Comparison of ENCODE assay signal across 1 cellular context in the genomic region with DNA sequence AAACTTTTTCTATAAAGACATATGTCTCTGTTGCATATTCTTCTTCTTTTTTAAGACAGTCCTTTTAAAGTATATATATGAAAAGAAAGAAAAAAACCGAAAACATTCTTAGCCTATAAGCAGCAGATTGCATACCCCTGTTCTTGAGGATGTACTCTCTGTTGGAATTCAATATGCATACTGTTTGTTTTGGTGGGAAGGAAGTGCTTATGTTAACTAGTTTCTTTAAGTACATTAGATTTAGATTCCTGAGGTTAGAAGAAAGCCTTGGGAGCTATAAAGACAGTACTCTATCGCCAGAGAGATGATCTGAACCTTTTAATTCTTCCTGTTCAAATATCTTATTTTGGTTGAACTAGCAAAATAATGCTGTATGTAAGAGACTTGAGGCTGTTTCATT.
A peak's percentile ranks its signal among the peaks of the same experiment; 100 is the strongest.
TF ChIP-seq lines count a peak whose summit lies in the region.

No MANE protein-coding gene starts in this region.

TF ChIP-seq in GM23338, 12 proteins besides CTCF, POLR2A, EP300 and RAD21:
- TF ChIP-seq, protein P1, sequence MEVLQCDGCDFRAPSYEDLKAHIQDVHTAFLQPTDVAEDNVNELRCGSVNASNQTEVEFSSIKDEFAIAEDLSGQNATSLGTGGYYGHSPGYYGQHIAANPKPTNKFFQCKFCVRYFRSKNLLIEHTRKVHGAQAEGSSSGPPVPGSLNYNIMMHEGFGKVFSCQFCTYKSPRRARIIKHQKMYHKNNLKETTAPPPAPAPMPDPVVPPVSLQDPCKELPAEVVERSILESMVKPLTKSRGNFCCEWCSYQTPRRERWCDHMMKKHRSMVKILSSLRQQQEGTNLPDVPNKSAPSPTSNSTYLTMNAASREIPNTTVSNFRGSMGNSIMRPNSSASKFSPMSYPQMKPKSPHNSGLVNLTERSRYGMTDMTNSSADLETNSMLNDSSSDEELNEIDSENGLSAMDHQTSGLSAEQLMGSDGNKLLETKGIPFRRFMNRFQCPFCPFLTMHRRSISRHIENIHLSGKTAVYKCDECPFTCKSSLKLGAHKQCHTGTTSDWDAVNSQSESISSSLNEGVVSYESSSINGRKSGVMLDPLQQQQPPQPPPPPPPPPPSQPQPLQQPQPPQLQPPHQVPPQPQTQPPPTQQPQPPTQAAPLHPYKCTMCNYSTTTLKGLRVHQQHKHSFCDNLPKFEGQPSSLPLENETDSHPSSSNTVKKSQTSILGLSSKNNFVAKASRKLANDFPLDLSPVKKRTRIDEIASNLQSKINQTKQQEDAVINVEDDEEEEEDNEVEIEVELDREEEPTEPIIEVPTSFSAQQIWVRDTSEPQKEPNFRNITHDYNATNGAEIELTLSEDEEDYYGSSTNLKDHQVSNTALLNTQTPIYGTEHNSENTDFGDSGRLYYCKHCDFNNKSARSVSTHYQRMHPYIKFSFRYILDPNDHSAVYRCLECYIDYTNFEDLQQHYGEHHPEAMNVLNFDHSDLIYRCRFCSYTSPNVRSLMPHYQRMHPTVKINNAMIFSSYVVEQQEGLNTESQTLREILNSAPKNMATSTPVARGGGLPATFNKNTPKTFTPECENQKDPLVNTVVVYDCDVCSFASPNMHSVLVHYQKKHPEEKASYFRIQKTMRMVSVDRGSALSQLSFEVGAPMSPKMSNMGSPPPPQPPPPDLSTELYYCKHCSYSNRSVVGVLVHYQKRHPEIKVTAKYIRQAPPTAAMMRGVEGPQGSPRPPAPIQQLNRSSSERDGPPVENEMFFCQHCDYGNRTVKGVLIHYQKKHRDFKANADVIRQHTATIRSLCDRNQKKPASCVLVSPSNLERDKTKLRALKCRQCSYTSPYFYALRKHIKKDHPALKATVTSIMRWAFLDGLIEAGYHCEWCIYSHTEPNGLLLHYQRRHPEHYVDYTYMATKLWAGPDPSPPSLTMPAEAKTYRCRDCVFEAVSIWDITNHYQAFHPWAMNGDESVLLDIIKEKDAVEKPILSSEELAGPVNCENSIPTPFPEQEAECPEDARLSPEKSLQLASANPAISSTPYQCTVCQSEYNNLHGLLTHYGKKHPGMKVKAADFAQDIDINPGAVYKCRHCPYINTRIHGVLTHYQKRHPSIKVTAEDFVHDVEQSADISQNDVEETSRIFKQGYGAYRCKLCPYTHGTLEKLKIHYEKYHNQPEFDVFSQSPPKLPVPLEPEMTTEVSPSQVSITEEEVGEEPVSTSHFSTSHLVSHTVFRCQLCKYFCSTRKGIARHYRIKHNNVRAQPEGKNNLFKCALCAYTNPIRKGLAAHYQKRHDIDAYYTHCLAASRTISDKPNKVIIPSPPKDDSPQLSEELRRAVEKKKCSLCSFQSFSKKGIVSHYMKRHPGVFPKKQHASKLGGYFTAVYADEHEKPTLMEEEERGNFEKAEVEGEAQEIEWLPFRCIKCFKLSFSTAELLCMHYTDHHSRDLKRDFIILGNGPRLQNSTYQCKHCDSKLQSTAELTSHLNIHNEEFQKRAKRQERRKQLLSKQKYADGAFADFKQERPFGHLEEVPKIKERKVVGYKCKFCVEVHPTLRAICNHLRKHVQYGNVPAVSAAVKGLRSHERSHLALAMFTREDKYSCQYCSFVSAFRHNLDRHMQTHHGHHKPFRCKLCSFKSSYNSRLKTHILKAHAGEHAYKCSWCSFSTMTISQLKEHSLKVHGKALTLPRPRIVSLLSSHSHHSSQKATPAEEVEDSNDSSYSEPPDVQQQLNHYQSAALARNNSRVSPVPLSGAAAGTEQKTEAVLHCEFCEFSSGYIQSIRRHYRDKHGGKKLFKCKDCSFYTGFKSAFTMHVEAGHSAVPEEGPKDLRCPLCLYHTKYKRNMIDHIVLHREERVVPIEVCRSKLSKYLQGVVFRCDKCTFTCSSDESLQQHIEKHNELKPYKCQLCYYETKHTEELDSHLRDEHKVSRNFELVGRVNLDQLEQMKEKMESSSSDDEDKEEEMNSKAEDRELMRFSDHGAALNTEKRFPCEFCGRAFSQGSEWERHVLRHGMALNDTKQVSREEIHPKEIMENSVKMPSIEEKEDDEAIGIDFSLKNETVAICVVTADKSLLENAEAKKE (CRISPR knock-in tag; IDR thresholded peaks at IDR 0.05): no peak
- peak; percentile 42; the same call in 1 of the 2 replicates for TF ChIP-seq NANOG (IDR thresholded peaks at IDR 0.05; ENCODE audit: borderline replicate concordance)
- TF ChIP-seq POLR2AphosphoS5 (IDR thresholded peaks at IDR 0.05; ENCODE audit: low read depth): no peak
